In the genomic region with DNA sequence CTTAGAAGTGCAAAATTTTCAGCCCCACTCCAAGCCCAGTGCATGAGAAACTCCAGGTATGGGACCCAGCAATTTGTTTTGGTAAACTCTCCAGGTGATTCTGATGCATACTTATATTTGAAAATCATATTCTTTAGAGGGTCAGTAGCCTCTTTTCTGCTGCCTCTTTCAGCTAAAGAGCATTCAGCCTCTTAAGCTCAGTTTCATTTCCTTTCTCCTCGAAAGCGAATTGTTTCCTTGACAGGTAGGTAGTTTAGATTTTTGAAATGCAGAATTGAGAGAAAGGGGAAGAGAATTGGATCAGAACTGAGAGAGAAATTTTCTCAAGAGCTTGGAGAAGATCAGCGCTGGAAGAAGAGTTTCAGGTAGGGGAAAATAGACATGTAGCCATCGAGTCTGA, we compare ENCODE assay signal across 16 cellular contexts.
A peak's percentile ranks its signal among the peaks of the same experiment; 100 is the strongest.
DNase-seq lines count a peak whose midpoint lies in the region; ATAC-seq and TF ChIP-seq lines count a peak whose summit lies in the region.
"Had no signal": no experiment of that assay in that cellular context is flagged by ENCODE, and none has a peak within 500 bp of the region (broad histone marks: within the 10 kb centered on the region; RNA-seq: fewer than 3 reads in every experiment).

No MANE protein-coding gene starts in this region.

- DNase-seq in progenitor cell of endocrine pancreas (ENCODE audit: low spot score, unreplicated experiment) = no peak
- no peak for DNase-seq in effector memory CD8-positive, alpha-beta T cell
- DNase-seq in NCI-H187 (lab: John Stamatoyannopoulos, UW) = no peak
- no peak for DNase-seq in H7
- DNase-seq: activated CD4-positive, CD25-positive, alpha-beta regulatory T cell treated with anti-CD3 and anti-CD28 coated beads, Interleukin-2, amount 50 U/mL, for 72 hours; amygdala; dorsolateral prefrontal cortex; HFFc6; NK-92 treated with Interleukin-12 subunit alpha and Interleukin-12 subunit beta, amount 100 ng/mL, for 24 hours; right cardiac atrium; testis had no signal

- no peak overlapping the region for H3K4me3 Mint-ChIP-seq in progenitor cell of endocrine pancreas (ENCODE audit: low read depth)
- no peak overlapping the region for H3K4me3 Mint-ChIP-seq in effector memory CD8-positive, alpha-beta T cell
- H3K4me3 Mint-ChIP-seq: HFFc6 had no signal

- no peaks in the 10 kb centered on the region for H3K27me3 Mint-ChIP-seq in progenitor cell of endocrine pancreas
- no peaks in the 10 kb centered on the region for H3K27me3 Mint-ChIP-seq in effector memory CD8-positive, alpha-beta T cell

- no peaks in the 10 kb centered on the region for H3K36me3 ChIP-seq in H7 (replicated peaks; ENCODE audit: control insufficient read depth, insufficient read depth, low read length)
- H3K36me3 ChIP-seq: SJSA1 had no signal

- no peak overlapping the region for H3K4me3 ChIP-seq in H7 (ENCODE audit: insufficient read depth, low read depth, low read length)
- H3K4me3 ChIP-seq: dorsolateral prefrontal cortex, SJSA1, testis had no signal

- no peaks in the 10 kb centered on the region for H3K9me3 Mint-ChIP-seq in progenitor cell of endocrine pancreas (ENCODE audit: low read depth)
- H3K9me3 Mint-ChIP-seq in effector memory CD8-positive, alpha-beta T cell = peaks cover 1 to 5% of the 10 kb centered on the region in 2 donors

- H3K27me3 ChIP-seq in H7 (ENCODE audit: control insufficient read depth, insufficient read depth, low read length) = no peaks in the 10 kb centered on the region
- H3K27me3 ChIP-seq: dorsolateral prefrontal cortex, SJSA1, testis had no signal

- ATAC-seq in GM18909 (IDR thresholded peaks at IDR 0.05; ENCODE audit: poor library complexity, unreplicated experiment) = peak; percentile 65
- peak; percentile 35 for ATAC-seq in GM21619 (IDR thresholded peaks at IDR 0.05; ENCODE audit: unreplicated experiment)
- ATAC-seq in HG03095 (IDR thresholded peaks at IDR 0.05; ENCODE audit: unreplicated experiment) = peak; percentile 37
- no peak for ATAC-seq in effector memory CD8-positive, alpha-beta T cell (replicated peaks)
- ATAC-seq in HG02678 (IDR thresholded peaks at IDR 0.05; ENCODE audit: unreplicated experiment) = no peak
- ATAC-seq: right cardiac atrium had no signal

- H3K27ac Mint-ChIP-seq in progenitor cell of endocrine pancreas = peak overlapping the region; percentile 77
- H3K27ac Mint-ChIP-seq in effector memory CD8-positive, alpha-beta T cell = no peak overlapping the region
- H3K27ac Mint-ChIP-seq: HFFc6 had no signal

- no peak for TF ChIP-seq CTCF in progenitor cell of endocrine pancreas (IDR thresholded peaks at IDR 0.05; ENCODE audit: unreplicated experiment)

- H3K36me3 Mint-ChIP-seq in progenitor cell of endocrine pancreas (ENCODE audit: insufficient read depth) = no peaks in the 10 kb centered on the region
- no peaks in the 10 kb centered on the region for H3K36me3 Mint-ChIP-seq in effector memory CD8-positive, alpha-beta T cell (ENCODE audit: insufficient read depth)

- H3K4me1 Mint-ChIP-seq in progenitor cell of endocrine pancreas (ENCODE audit: low read depth) = peaks cover 18% of the 10 kb centered on the region
- H3K4me1 Mint-ChIP-seq in effector memory CD8-positive, alpha-beta T cell (ENCODE audit: low read depth in 2 of 2) = no peaks in the 10 kb centered on the region

Comparison
In these comparisons a context has a peak if more than half of its experiments do, and no peak if none do; other contexts are left out.
1. ATAC-seq: peak in GM18909 (single experiment), GM21619 (single experiment) and HG03095 (single experiment); none in effector memory CD8-positive, alpha-beta T cell (single experiment) and HG02678 (single experiment).